In the genomic region with DNA sequence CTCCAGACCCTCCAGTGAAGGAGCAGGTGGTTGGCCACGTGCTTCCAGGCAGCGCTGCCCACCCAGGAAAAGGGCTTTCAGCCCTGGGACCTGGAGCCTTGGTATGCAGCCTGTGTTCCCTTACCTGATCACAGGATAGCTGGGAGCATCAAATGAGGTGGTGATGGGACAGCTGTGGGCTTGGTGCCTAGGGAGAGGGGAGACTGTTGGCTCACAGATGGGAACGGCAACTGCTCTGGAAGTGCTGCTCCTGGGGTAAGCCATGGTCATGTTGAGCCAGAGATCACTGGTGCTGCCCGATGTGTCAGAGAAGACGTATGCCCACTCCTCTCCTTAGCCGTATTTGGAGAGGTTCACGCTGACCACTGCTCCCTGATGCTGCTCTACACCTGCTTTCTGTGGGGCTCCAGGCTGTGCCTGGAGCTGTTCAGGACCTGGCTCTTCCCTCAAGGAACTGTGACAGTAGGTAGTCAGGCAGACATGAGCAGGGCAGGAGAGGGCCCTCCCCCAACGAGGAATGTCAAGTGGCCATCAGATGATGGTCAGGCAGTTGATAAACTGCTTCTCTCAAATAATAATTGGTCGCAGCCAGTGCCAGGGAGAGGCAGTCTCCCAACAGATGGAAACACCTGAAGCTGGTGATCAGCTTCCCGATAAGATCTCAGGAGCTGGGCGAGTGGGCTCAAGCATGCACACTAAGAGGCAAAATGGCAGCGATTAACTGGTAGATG, we compare ENCODE assay signal across 27 cellular contexts. TPM values are rescaled to one million over a fixed set of nuclear protein-coding genes. Genes with fewer than 3 reads are reported as not detected.
DNase-seq lines count a peak whose midpoint lies in the region; ATAC-seq and TF ChIP-seq lines count a peak whose summit lies in the region.
"Had no signal": no experiment of that assay in that cellular context is flagged by ENCODE, and none has a peak within 500 bp of the region (broad histone marks: within the 10 kb centered on the region; RNA-seq: fewer than 3 reads in every experiment).

No MANE protein-coding gene starts in this region.

- no peaks in the 10 kb centered on the region for H3K36me3 ChIP-seq in breast epithelium
- H3K36me3 ChIP-seq: BE2C had no signal

- TF ChIP-seq CTCF in breast epithelium (IDR thresholded peaks at IDR 0.05) = no peak

- peak overlapping the region in 3 of 4 donors; percentile 63 to 70 (median 67) for H3K4me3 Mint-ChIP-seq in IgD-negative memory B cell
- peak overlapping the region; percentile 5 for H3K4me3 Mint-ChIP-seq in activated T-helper 2 cell treated with anti-CD3 and anti-CD28 coated beads, Interferon-gamma antibody, Interleukin-2, Interleukin-4, amounts not matched to agents 10 μg/mL and 5 μg/mL and 100 μg/mL, durations not matched to agents 14 hours and 24 hours and 36 hours (ENCODE audit: low read depth)
- H3K4me3 Mint-ChIP-seq: memory B cell; T-helper 1 cell treated with Interleukin-12 subunit alpha and Interleukin-12 subunit beta and Interleukin-4 antibody, amounts not matched to agents 30 μg/mL and 1 μg/mL, for 36 hours had no signal

- peak overlapping the region in 1 of 3 donors; percentile 82 for H3K27ac Mint-ChIP-seq in IgD-negative memory B cell
- no peak overlapping the region for H3K27ac Mint-ChIP-seq in activated T-helper 2 cell treated with anti-CD3 and anti-CD28 coated beads, Interferon-gamma antibody, Interleukin-2, Interleukin-4, amounts not matched to agents 10 μg/mL and 5 μg/mL and 100 μg/mL, durations not matched to agents 14 hours and 24 hours and 36 hours
- H3K27ac Mint-ChIP-seq: memory B cell; T-helper 1 cell treated with Interleukin-12 subunit alpha and Interleukin-12 subunit beta and Interleukin-4 antibody, amounts not matched to agents 30 μg/mL and 1 μg/mL, for 36 hours had no signal

- peaks cover 0 to 5% of the 10 kb centered on the region in 2 donors for H3K4me1 ChIP-seq in breast epithelium
- H3K4me1 ChIP-seq: BE2C had no signal

- DNase-seq in NCI-H748 treated with DMSO at 0.1 percent for 48 hours (lab: John Stamatoyannopoulos, UW) = peak; percentile 28
- no peak for DNase-seq in NCI-H748 (lab: John Stamatoyannopoulos, UW; ENCODE audit: unreplicated experiment)
- no peak for DNase-seq in activated T-helper 2 cell treated with anti-CD3 and anti-CD28 coated beads, Interferon-gamma antibody, Interleukin-2, Interleukin-4, amounts not matched to agents 10 μg/mL and 5 μg/mL and 100 μg/mL, durations not matched to agents 14 hours and 24 hours and 36 hours (ENCODE audit: low spot score)
- DNase-seq in posterior vena cava (ENCODE audit: low spot score) = peak; percentile 62
- DNase-seq in breast epithelium (ENCODE audit: low spot score in 2 of 2) = no peak
- DNase-seq in NCI-H146 treated with DMSO at 0.1 percent for 48 hours (lab: John Stamatoyannopoulos, UW; ENCODE audit: unreplicated experiment) = no peak
- DNase-seq: activated T-cell treated with anti-CD3 and anti-CD28 coated beads, Interleukin-2, amount 50 U/mL, for 48 hours; BE2C; Calu3; glutamatergic neuron; HCEC 1CT; Kasumi-1; kidney glomerular epithelial cell; NCI-H1048; NCI-H2081 treated with DMSO at 0.1 percent for 48 hours; occipital lobe; RPMI8226; small intestine; stimulated activated CD4-positive, alpha-beta T cell treated with anti-CD3 and anti-CD28 coated beads, Interleukin-2, amount 100 ng/mL, for 24 hours; substantia nigra had no signal

- peaks cover 3 to 10% (median 4%) of the 10 kb centered on the region in 3 donors for H3K4me1 Mint-ChIP-seq in IgD-negative memory B cell
- H3K4me1 Mint-ChIP-seq in activated T-helper 2 cell treated with anti-CD3 and anti-CD28 coated beads, Interferon-gamma antibody, Interleukin-2, Interleukin-4, amounts not matched to agents 10 μg/mL and 5 μg/mL and 100 μg/mL, durations not matched to agents 14 hours and 24 hours and 36 hours (ENCODE audit: low read depth) = peaks cover 2% of the 10 kb centered on the region

- H3K27ac ChIP-seq in breast epithelium = no peak overlapping the region
- H3K27ac ChIP-seq: A549, HL-60, SK-N-MC had no signal

- H3K27me3 ChIP-seq in breast epithelium = no peaks in the 10 kb centered on the region

- TF ChIP-seq POLR2A in breast epithelium (IDR thresholded peaks at IDR 0.05) = no peak

- no peak for ATAC-seq in HG02759 (IDR thresholded peaks at IDR 0.05; ENCODE audit: unreplicated experiment)
- ATAC-seq: A549 had no signal

- H3K9me3 ChIP-seq in breast epithelium = peaks cover 0 to 7% of the 10 kb centered on the region in 2 donors
- H3K9me3 ChIP-seq: BE2C had no signal

- H3K36me3 Mint-ChIP-seq in IgD-negative memory B cell = no peaks in the 10 kb centered on the region
- H3K36me3 Mint-ChIP-seq in activated T-helper 2 cell treated with anti-CD3 and anti-CD28 coated beads, Interferon-gamma antibody, Interleukin-2, Interleukin-4, amounts not matched to agents 10 μg/mL and 5 μg/mL and 100 μg/mL, durations not matched to agents 14 hours and 24 hours and 36 hours (ENCODE audit: low read depth) = no peaks in the 10 kb centered on the region
- H3K36me3 Mint-ChIP-seq: memory B cell had no signal

- H3K27me3 Mint-ChIP-seq in IgD-negative memory B cell = peaks cover 1% of the 10 kb centered on the region
- H3K27me3 Mint-ChIP-seq in activated T-helper 2 cell treated with anti-CD3 and anti-CD28 coated beads, Interferon-gamma antibody, Interleukin-2, Interleukin-4, amounts not matched to agents 10 μg/mL and 5 μg/mL and 100 μg/mL, durations not matched to agents 14 hours and 24 hours and 36 hours (ENCODE audit: low read depth) = peaks cover 14% of the 10 kb centered on the region

- H3K4me3 ChIP-seq in breast epithelium = no peak overlapping the region
- H3K4me3 ChIP-seq: A549, SK-N-MC had no signal

- intact Hi-C loops in activated T-helper 2 cell treated with anti-CD3 and anti-CD28 coated beads, Interferon-gamma antibody, Interleukin-2, Interleukin-4, amounts not matched to agents 10 μg/mL and 5 μg/mL and 100 μg/mL, durations not matched to agents 14 hours and 24 hours and 36 hours (cut with micrococcal nuclease) = loop anchor here (5.0 kb wide), 2 partner anchors 74 to 199 kb away; a partner anchor contains a TSS
- intact Hi-C loops in posterior vena cava (cut with DNase I) (loop anchor here in 1 of 2 donors (5.0 kb wide), 1 partner anchor 206 kb away; no protein-coding TSS in a partner anchor), breast epithelium (cut with DNase I; ENCODE audit: low total_unique reads) (no loop called here)

- peaks cover 0 to 10% (median 9%) of the 10 kb centered on the region in 3 donors for H3K9me3 Mint-ChIP-seq in IgD-negative memory B cell
- H3K9me3 Mint-ChIP-seq in activated T-helper 2 cell treated with anti-CD3 and anti-CD28 coated beads, Interferon-gamma antibody, Interleukin-2, Interleukin-4, amounts not matched to agents 10 μg/mL and 5 μg/mL and 100 μg/mL, durations not matched to agents 14 hours and 24 hours and 36 hours = peaks cover 8% of the 10 kb centered on the region
- H3K9me3 Mint-ChIP-seq: T-helper 1 cell treated with Interleukin-12 subunit alpha and Interleukin-12 subunit beta and Interleukin-4 antibody, amounts not matched to agents 30 μg/mL and 1 μg/mL, for 36 hours had no signal

RNA-seq across cellular contexts. Expression of a gene that starts 2.8 kb away (rescaled TPM):
- not detected for polyA plus RNA-seq in IgD-negative memory B cell
- not detected in 2 replicates for total RNA-seq in activated T-helper 2 cell treated with anti-CD3 and anti-CD28 coated beads, Interferon-gamma antibody, Interleukin-2, Interleukin-4, amounts not matched to agents 10 μg/mL and 5 μg/mL and 100 μg/mL, durations not matched to agents 14 hours and 24 hours and 36 hours
- total RNA-seq in posterior vena cava = 1 to 10 TPM; 1.3 TPM
- total RNA-seq in breast epithelium = 1 to 10 TPM; 1.6 to 5.2 (median 2.6) TPM
- total RNA-seq: Calu3 had no signal

RNA-seq across cellular contexts. Expression of a gene that starts 36.3 kb away (rescaled TPM):
- polyA plus RNA-seq in IgD-negative memory B cell = 0.24 TPM
- total RNA-seq in activated T-helper 2 cell treated with anti-CD3 and anti-CD28 coated beads, Interferon-gamma antibody, Interleukin-2, Interleukin-4, amounts not matched to agents 10 μg/mL and 5 μg/mL and 100 μg/mL, durations not matched to agents 14 hours and 24 hours and 36 hours = not detected in 2 replicates
- total RNA-seq in posterior vena cava (10 to 100 TPM; 10.9 to 11.6 TPM), breast epithelium (1 to 10 TPM; 1.3 to 4.6 (median 2.3) TPM)
- total RNA-seq: Calu3 had no signal

Comparison
In these comparisons a context has a peak if more than half of its experiments do, and no peak if none do; other contexts are left out.
1. DNase-seq: peak in NCI-H748 treated with DMSO at 0.1 percent for 48 hours (single experiment) and posterior vena cava (single experiment); none in NCI-H748 (single experiment), activated T-helper 2 cell treated with anti-CD3 and anti-CD28 coated beads, Interferon-gamma antibody, Interleukin-2, Interleukin-4, amounts not matched to agents 10 μg/mL and 5 μg/mL and 100 μg/mL, durations not matched to agents 14 hours and 24 hours and 36 hours (single experiment), breast epithelium (0 of 2) and NCI-H146 treated with DMSO at 0.1 percent for 48 hours (single experiment).